In the genomic region with DNA sequence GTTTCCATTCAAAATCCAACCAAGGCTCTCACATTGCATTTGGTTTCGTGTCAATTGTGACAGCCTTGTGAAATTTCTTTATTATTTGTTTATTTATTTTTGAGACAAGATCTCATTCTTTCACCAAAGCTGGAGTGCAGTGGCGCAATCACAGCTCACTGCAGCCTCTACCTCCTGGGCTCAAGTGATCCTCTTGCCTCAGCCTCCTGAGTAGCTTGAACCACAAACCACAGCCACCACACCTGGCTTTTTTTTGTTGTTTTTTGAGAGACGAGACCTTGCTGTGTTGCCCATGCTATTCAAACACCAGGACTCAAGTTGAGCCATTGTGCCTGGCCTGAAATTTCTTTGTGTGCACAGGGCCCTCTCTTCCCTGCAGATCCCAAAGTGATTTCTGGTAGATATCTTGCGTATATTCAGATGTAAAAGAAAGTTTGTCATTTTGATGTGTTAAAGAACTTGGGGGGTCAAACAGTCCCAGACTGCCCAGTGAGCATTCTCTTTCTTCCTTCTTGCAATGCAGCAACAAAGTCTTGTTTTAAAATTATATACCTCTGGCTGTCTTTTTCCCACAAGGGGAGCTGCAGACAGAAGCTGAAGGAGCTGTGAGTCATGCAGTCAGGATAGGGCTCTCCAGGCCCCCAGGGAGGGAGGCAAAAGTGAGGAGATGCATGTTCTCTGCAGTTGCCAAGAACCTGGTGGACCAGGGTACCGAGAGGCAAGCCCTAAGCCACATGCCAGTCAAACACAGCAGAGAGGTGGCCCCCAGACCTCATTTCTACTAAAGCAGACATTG, we compare ENCODE assay signal across 15 cellular contexts. TPM values are rescaled to one million over a fixed set of nuclear protein-coding genes. Genes with fewer than 3 reads are reported as not detected.
DNase-seq lines count a peak whose midpoint lies in the region; TF ChIP-seq lines count a peak whose summit lies in the region.
"Had no signal": no experiment of that assay in that cellular context is flagged by ENCODE, and none has a peak within 500 bp of the region (broad histone marks: within the 10 kb centered on the region; RNA-seq: fewer than 3 reads in every experiment).

No MANE protein-coding gene starts in this region.

- DNase-seq in GM03348 (ENCODE audit: low spot score) (peak; percentile 62), OCI-LY7 (ENCODE audit: low spot score) (peak; percentile 38), choroid plexus epithelial cell (ENCODE audit: low read depth) (peak; percentile 83), osteocyte (ENCODE audit: extremely low spot score, unreplicated experiment) (no peak), dorsolateral prefrontal cortex (no peak), NCI-H2196 (lab: John Stamatoyannopoulos, UW; ENCODE audit: unreplicated experiment) (no peak), colonic mucosa (no peak)
- DNase-seq in activated naive CD4-positive, alpha-beta T cell treated with anti-CD3 and anti-CD28 coated beads, Interleukin-2, amount 50 U/mL, for 16 hours, result no peak
- DNase-seq: activated CD4-positive, alpha-beta memory T cell treated with anti-CD3 and anti-CD28 coated beads, Interleukin-2, amount 10 ng/mL, durations not matched to agents 7 days and 5 days; effector CD8-positive, alpha-beta T cell; hippocampal formation; NCI-H1417 treated with DMSO at 0.1 percent for 48 hours; substantia nigra had no signal

- POLR2A ChIA-PET in OCI-LY7 (lab: Charles Lee), result interaction anchor here (1.4 to 2.9 kb wide), 3 partner anchors 14 to 41 kb away, joined by 6 to 12 read pairs (median 9); no protein-coding TSS in a partner anchor

- peak overlapping the region; percentile 44 for H3K4me2 ChIP-seq in OCI-LY7 (ENCODE audit: low read length)

- peak overlapping the region; percentile 74; the same call in 1 of the 2 replicates for H2AFZ ChIP-seq in OCI-LY7 (ENCODE audit: low read length)

- H3K27me3 ChIP-seq in dorsolateral prefrontal cortex (no peaks in the 10 kb centered on the region), colonic mucosa (no peaks in the 10 kb centered on the region)

- BruUV-seq in OCI-LY7 (replicated peaks; lab: Mats Ljungman, UMichigan), result no TSS peak

- H3K36me3 ChIP-seq in OCI-LY7 (ENCODE audit: insufficient read depth, low read length) (no peaks in the 10 kb centered on the region), colonic mucosa (no peaks in the 10 kb centered on the region)

- peaks cover 8% of the 10 kb centered on the region for H3K4me1 Mint-ChIP-seq in osteocyte (ENCODE audit: unreplicated experiment)
- H3K4me1 Mint-ChIP-seq: activated naive CD4-positive, alpha-beta T cell treated with anti-CD3 and anti-CD28 coated beads, Interleukin-2, amount 50 U/mL, for 24 hours; mesothelial cell of epicardium had no signal

- H3K9me3 Mint-ChIP-seq in osteocyte (ENCODE audit: unreplicated experiment), result no peaks in the 10 kb centered on the region
- H3K9me3 Mint-ChIP-seq: activated CD4-positive, alpha-beta memory T cell treated with anti-CD3 and anti-CD28 coated beads, Interleukin-2, amount 10 ng/mL, durations not matched to agents 7 days and 5 days; activated naive CD4-positive, alpha-beta T cell treated with anti-CD3 and anti-CD28 coated beads, Interleukin-2, amount 50 U/mL, for 24 hours; mesothelial cell of epicardium had no signal

- no peak overlapping the region for H3K27ac Mint-ChIP-seq in osteocyte (ENCODE audit: unreplicated experiment)
- H3K27ac Mint-ChIP-seq: activated CD4-positive, alpha-beta memory T cell treated with anti-CD3 and anti-CD28 coated beads, Interleukin-2, amount 10 ng/mL, durations not matched to agents 7 days and 5 days; activated naive CD4-positive, alpha-beta T cell treated with anti-CD3 and anti-CD28 coated beads, Interleukin-2, amount 50 U/mL, for 24 hours; mesothelial cell of epicardium had no signal

- TF ChIP-seq CTCF in OCI-LY7 (conservative IDR thresholded peaks at IDR 0.05; ENCODE audit: low read length) (0 out of 2 replicates have a peak, but pooled peaks have one; percentile 17), choroid plexus epithelial cell (conservative IDR thresholded peaks at IDR 0.05; ENCODE audit: low read depth, low read length) (peak; percentile 61), osteocyte (IDR thresholded peaks at IDR 0.05) (peak; percentile 43), dorsolateral prefrontal cortex (IDR thresholded peaks at IDR 0.05 in 54 of 56, conservative IDR thresholded peaks at IDR 0.05 in 2 of 56; ENCODE audit: low read depth in 1 of 56, partially characterized antibody in 56 of 56) (no peak), colonic mucosa (IDR thresholded peaks at IDR 0.05) (no peak)

- peak overlapping the region; percentile 23 for H3K27ac ChIP-seq in OCI-LY7 (ENCODE audit: low read depth, low read length, poor library complexity, severe bottlenecking)
- H3K27ac ChIP-seq in dorsolateral prefrontal cortex, result no peak overlapping the region
- H3K27ac ChIP-seq in colonic mucosa, result no peak overlapping the region

- H3K27me3 Mint-ChIP-seq in osteocyte (ENCODE audit: unreplicated experiment), result peaks cover 2% of the 10 kb centered on the region
- H3K27me3 Mint-ChIP-seq: activated naive CD4-positive, alpha-beta T cell treated with anti-CD3 and anti-CD28 coated beads, Interleukin-2, amount 50 U/mL, for 24 hours had no signal

- peaks cover 72% of the 10 kb centered on the region for H3K4me1 ChIP-seq in OCI-LY7 (ENCODE audit: insufficient read depth, low read length, poor library complexity, severe bottlenecking)
- no peaks in the 10 kb centered on the region for H3K4me1 ChIP-seq in colonic mucosa

- no peaks in the 10 kb centered on the region for H3K9me2 ChIP-seq in OCI-LY7 (ENCODE audit: insufficient read depth, low read length)

- H3K79me2 ChIP-seq in OCI-LY7 (ENCODE audit: insufficient read depth, low read depth, low read length), result no peaks in the 10 kb centered on the region

- no peaks in the 10 kb centered on the region for H4K20me1 ChIP-seq in OCI-LY7 (ENCODE audit: insufficient read depth, low read length)

- H3K4me3 ChIP-seq in OCI-LY7 (ENCODE audit: low read depth, low read length, poor library complexity, severe bottlenecking) (no peak overlapping the region), choroid plexus epithelial cell (ENCODE audit: low read depth, low read length) (no peak overlapping the region), dorsolateral prefrontal cortex (no peak overlapping the region), colonic mucosa (no peak overlapping the region)

- CTCF ChIA-PET in OCI-LY7 (lab: Charles Lee; ENCODE audit: unreplicated experiment), result no interaction called here

- no peaks in the 10 kb centered on the region for H3K9me3 ChIP-seq in OCI-LY7 (ENCODE audit: low read length)
- no peaks in the 10 kb centered on the region for H3K9me3 ChIP-seq in colonic mucosa

- no peak overlapping the region for H3K4me3 Mint-ChIP-seq in osteocyte (ENCODE audit: unreplicated experiment)
- H3K4me3 Mint-ChIP-seq: activated CD4-positive, alpha-beta memory T cell treated with anti-CD3 and anti-CD28 coated beads, Interleukin-2, amount 10 ng/mL, durations not matched to agents 7 days and 5 days; activated naive CD4-positive, alpha-beta T cell treated with anti-CD3 and anti-CD28 coated beads, Interleukin-2, amount 50 U/mL, for 24 hours; mesothelial cell of epicardium had no signal

- intact Hi-C loops in OCI-LY7 (cut with micrococcal nuclease; ENCODE audit: unreplicated experiment) (no loop called here), dorsolateral prefrontal cortex (cut with DNase I) (no loop called here), colonic mucosa (cut with DNase I) (no loop called here)

- H3K36me3 Mint-ChIP-seq in osteocyte (ENCODE audit: unreplicated experiment), result no peaks in the 10 kb centered on the region
- H3K36me3 Mint-ChIP-seq: activated naive CD4-positive, alpha-beta T cell treated with anti-CD3 and anti-CD28 coated beads, Interleukin-2, amount 50 U/mL, for 24 hours; mesothelial cell of epicardium had no signal

- H3K9ac ChIP-seq in colonic mucosa (ENCODE audit: low read depth in 2 of 2, low read length in 2 of 2), result no peak overlapping the region

RNA-seq across cellular contexts. Expression of gene USP22, which starts 15.5 kb away (rescaled TPM):
- 144 and 180 TPM in 2 replicates for total RNA-seq in OCI-LY7 (2014; rRNA removed; shearing (Covaris generic))
- total RNA-seq in OCI-LY7 (2022), result 302 TPM in 2 replicates
- 257 and 260 TPM in 2 replicates for total RNA-seq in osteocyte
- total RNA-seq in dorsolateral prefrontal cortex, result 100 to 1,000 TPM; 223 to 385 (median 299) TPM
- 100 to 1,000 TPM; 174 to 190 TPM for total RNA-seq in colonic mucosa

Comparison
In these comparisons a context has a peak if more than half of its experiments do, and no peak if none do; other contexts are left out.
1. DNase-seq: peak in GM03348 (single experiment), OCI-LY7 (single experiment) and choroid plexus epithelial cell (single experiment); none in osteocyte (single experiment), dorsolateral prefrontal cortex (0 of 10), NCI-H2196 (single experiment), activated naive CD4-positive, alpha-beta T cell treated with anti-CD3 and anti-CD28 coated beads, Interleukin-2, amount 50 U/mL, for 16 hours (single experiment) and colonic mucosa (single experiment).
2. CTCF ChIP-seq: peak in OCI-LY7 (single experiment), choroid plexus epithelial cell (single experiment) and osteocyte (single experiment); none in dorsolateral prefrontal cortex (0 of 56) and colonic mucosa (single experiment).